1 cellular context compared by ENCODE assay signal in the genomic region with DNA sequence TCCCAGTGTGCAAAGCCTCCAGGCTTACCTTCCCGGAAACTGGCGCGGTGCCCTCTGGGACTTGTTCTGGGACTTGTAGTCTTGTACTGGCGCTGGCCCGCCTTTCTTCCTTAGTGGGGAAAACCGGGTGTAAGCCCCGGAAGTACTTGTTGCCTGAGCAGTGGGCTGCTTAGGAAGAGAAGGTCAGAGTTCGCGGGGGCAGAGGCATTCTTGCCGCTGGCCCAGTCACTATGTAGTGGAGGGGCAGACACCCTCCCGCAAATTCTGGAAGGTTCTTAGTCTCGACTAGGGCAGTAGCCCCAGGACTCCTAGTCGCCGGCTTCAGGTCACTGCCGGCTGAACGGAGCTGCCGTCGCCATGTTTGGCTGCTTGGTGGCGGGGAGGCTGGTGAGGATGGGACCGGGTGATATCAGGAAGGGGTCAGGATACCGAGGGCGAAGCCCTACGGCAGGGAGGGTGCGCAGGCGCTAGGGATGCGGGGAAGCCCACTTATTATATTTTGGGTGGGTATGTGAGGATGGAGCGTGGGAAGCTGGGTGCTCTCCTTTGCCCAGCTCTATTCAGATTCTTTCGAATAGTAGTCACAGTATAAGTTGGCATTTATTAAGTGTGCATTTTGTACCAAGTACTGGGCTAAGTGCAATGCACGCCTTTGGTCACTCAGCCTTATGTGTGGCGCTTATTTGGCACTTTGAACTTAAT.
TF ChIP-seq lines count a peak whose summit lies in the region.

A gene with protein sequence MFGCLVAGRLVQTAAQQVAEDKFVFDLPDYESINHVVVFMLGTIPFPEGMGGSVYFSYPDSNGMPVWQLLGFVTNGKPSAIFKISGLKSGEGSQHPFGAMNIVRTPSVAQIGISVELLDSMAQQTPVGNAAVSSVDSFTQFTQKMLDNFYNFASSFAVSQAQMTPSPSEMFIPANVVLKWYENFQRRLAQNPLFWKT (plus strand): TSS at position 149 of the 702 bp plus-strand sequence. CDS start 209 bp downstream, at position 358.

TF ChIP-seq in HepG2, 621 proteins besides CTCF, POLR2A, EP300 and RAD21 (continued from another document and continues in another):
- TF ChIP-seq CSRNP2 (CRISPR knock-in tag; conservative IDR thresholded peaks at IDR 0.05; ENCODE audit: low read depth) (no peak), HDAC6 (IDR thresholded peaks at IDR 0.05; ENCODE audit: low read depth, low read length) (no peak), ZMYM2 (CRISPR knock-in tag; IDR thresholded peaks at IDR 0.05) (0 out of 2 replicates have a peak, but pooled peaks have one; percentile 35), STAG1 (CRISPR knock-in tag; IDR thresholded peaks at IDR 0.05) (no peak), ZNF747 (CRISPR knock-in tag; IDR thresholded peaks at IDR 0.05; ENCODE audit: borderline replicate concordance) (no peak; the same call in 1 of the 2 replicates), ZNF883 (CRISPR knock-in tag; IDR thresholded peaks at IDR 0.05; ENCODE audit: not compliant biosample characterization) (peak; percentile 56), ZNF207 (IDR thresholded peaks at IDR 0.05; ENCODE audit: borderline replicate concordance) (no peak), ZNF766 (CRISPR knock-in tag; IDR thresholded peaks at IDR 0.05; ENCODE audit: borderline replicate concordance) (peak; percentile 66), THAP7 (CRISPR knock-in tag; IDR thresholded peaks at IDR 0.05) (peak; percentile 75; the same call in 1 of the 2 replicates), BRD4 (CRISPR knock-in tag; IDR thresholded peaks at IDR 0.05) (0 out of 2 replicates have a peak, but pooled peaks have one; percentile 50), ELF3 (CRISPR knock-in tag; IDR thresholded peaks at IDR 0.05) (peak; percentile 87), ZNF670 (CRISPR knock-in tag; IDR thresholded peaks at IDR 0.05; ENCODE audit: borderline replicate concordance) (no peak), ZMAT3 (CRISPR knock-in tag; conservative IDR thresholded peaks at IDR 0.05) (peak; percentile 59; the same call in 1 of the 2 replicates), ZBTB7B (CRISPR knock-in tag; IDR thresholded peaks at IDR 0.05) (peak; percentile 48; the same call in 1 of the 2 replicates), TGIF2 (CRISPR knock-in tag; IDR thresholded peaks at IDR 0.05) (no peak), CHD2 (IDR thresholded peaks at IDR 0.05; ENCODE audit: low read depth, low read length) (peak; percentile 78), HOXA7 (CRISPR knock-in tag; IDR thresholded peaks at IDR 0.05) (no peak), ZNF629 (CRISPR knock-in tag; conservative IDR thresholded peaks at IDR 0.05) (0 out of 2 replicates have a peak, but pooled peaks have one; percentile 26), GFI1 (CRISPR knock-in tag; IDR thresholded peaks at IDR 0.05; ENCODE audit: borderline replicate concordance) (peak; percentile 52; the same call in 1 of the 2 replicates), TEAD3 (CRISPR knock-in tag; optimal IDR thresholded peaks at IDR 0.05; ENCODE audit: borderline replicate concordance) (peak; percentile 58), ARID4A (CRISPR knock-in tag; IDR thresholded peaks at IDR 0.05; ENCODE audit: borderline replicate concordance) (peak; percentile 92), ZKSCAN8 (CRISPR knock-in tag; IDR thresholded peaks at IDR 0.05; ENCODE audit: borderline replicate concordance) (0 out of 2 replicates have a peak, but pooled peaks have one; percentile 24), SALL2 (CRISPR knock-in tag; IDR thresholded peaks at IDR 0.05) (peak; percentile 88; the same call in 1 of the 2 replicates), ATM (IDR thresholded peaks at IDR 0.05; ENCODE audit: borderline replicate concordance) (no peak), PAF1 (CRISPR knock-in tag; IDR thresholded peaks at IDR 0.05) (no peak), CHCHD3 (CRISPR knock-in tag; IDR thresholded peaks at IDR 0.05) (no peak), ZNF225 (CRISPR knock-in tag; IDR thresholded peaks at IDR 0.05) (peak; percentile 90; the same call in 1 of the 2 replicates), ZBTB33 (CRISPR knock-in tag; IDR thresholded peaks at IDR 0.05) (peak; percentile 43; the same call in 1 of the 2 replicates), ZNF773 (CRISPR knock-in tag; IDR thresholded peaks at IDR 0.05; ENCODE audit: borderline replicate concordance) (no peak), ATF4 (CRISPR knock-in tag; IDR thresholded peaks at IDR 0.05) (no peak), FOXJ3 (CRISPR knock-in tag; IDR thresholded peaks at IDR 0.05; ENCODE audit: borderline replicate concordance) (peak; percentile 70; the same call in 1 of the 2 replicates), TSC22D2 (CRISPR knock-in tag; IDR thresholded peaks at IDR 0.05; ENCODE audit: borderline replicate concordance) (0 out of 2 replicates have a peak, but pooled peaks have one; percentile 20)
- TF ChIP-seq, protein P1, sequence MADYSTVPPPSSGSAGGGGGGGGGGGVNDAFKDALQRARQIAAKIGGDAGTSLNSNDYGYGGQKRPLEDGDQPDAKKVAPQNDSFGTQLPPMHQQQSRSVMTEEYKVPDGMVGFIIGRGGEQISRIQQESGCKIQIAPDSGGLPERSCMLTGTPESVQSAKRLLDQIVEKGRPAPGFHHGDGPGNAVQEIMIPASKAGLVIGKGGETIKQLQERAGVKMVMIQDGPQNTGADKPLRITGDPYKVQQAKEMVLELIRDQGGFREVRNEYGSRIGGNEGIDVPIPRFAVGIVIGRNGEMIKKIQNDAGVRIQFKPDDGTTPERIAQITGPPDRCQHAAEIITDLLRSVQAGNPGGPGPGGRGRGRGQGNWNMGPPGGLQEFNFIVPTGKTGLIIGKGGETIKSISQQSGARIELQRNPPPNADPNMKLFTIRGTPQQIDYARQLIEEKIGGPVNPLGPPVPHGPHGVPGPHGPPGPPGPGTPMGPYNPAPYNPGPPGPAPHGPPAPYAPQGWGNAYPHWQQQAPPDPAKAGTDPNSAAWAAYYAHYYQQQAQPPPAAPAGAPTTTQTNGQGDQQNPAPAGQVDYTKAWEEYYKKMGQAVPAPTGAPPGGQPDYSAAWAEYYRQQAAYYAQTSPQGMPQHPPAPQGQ (CRISPR knock-in tag; IDR thresholded peaks at IDR 0.05; ENCODE audit: borderline replicate concordance) = 0 out of 2 replicates have a peak, but pooled peaks have one; percentile 39
- TF ChIP-seq, protein P2, sequence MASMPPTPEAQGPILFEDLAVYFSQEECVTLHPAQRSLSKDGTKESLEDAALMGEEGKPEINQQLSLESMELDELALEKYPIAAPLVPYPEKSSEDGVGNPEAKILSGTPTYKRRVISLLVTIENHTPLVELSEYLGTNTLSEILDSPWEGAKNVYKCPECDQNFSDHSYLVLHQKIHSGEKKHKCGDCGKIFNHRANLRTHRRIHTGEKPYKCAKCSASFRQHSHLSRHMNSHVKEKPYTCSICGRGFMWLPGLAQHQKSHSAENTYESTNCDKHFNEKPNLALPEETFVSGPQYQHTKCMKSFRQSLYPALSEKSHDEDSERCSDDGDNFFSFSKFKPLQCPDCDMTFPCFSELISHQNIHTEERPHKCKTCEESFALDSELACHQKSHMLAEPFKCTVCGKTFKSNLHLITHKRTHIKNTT (CRISPR knock-in tag; IDR thresholded peaks at IDR 0.05) = peak; percentile 57; the same call in 1 of the 2 replicates
- TF ChIP-seq, protein P3, sequence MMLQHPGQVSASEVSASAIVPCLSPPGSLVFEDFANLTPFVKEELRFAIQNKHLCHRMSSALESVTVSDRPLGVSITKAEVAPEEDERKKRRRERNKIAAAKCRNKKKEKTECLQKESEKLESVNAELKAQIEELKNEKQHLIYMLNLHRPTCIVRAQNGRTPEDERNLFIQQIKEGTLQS (CRISPR knock-in tag; IDR thresholded peaks at IDR 0.05) = peak; percentile 39; the same call in 1 of the 2 replicates
- TF ChIP-seq, protein P4, sequence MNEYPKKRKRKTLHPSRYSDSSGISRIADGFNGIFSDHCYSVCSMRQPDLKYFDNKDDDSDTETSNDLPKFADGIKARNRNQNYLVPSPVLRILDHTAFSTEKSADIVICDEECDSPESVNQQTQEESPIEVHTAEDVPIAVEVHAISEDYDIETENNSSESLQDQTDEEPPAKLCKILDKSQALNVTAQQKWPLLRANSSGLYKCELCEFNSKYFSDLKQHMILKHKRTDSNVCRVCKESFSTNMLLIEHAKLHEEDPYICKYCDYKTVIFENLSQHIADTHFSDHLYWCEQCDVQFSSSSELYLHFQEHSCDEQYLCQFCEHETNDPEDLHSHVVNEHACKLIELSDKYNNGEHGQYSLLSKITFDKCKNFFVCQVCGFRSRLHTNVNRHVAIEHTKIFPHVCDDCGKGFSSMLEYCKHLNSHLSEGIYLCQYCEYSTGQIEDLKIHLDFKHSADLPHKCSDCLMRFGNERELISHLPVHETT (CRISPR knock-in tag; conservative IDR thresholded peaks at IDR 0.05) = peak; percentile 65; the same call in 1 of the 2 replicates
- TF ChIP-seq, protein P5, sequence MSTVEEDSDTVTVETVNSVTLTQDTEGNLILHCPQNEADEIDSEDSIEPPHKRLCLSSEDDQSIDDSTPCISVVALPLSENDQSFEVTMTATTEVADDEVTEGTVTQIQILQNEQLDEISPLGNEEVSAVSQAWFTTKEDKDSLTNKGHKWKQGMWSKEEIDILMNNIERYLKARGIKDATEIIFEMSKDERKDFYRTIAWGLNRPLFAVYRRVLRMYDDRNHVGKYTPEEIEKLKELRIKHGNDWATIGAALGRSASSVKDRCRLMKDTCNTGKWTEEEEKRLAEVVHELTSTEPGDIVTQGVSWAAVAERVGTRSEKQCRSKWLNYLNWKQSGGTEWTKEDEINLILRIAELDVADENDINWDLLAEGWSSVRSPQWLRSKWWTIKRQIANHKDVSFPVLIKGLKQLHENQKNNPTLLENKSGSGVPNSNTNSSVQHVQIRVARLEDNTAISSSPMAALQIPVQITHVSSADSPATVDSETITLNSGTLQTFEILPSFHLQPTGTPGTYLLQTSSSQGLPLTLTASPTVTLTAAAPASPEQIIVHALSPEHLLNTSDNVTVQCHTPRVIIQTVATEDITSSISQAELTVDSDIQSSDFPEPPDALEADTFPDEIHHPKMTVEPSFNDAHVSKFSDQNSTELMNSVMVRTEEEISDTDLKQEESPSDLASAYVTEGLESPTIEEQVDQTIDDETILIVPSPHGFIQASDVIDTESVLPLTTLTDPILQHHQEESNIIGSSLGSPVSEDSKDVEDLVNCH (CRISPR knock-in tag; IDR thresholded peaks at IDR 0.05) = no peak
